25 cellular contexts compared by ENCODE assay signal in the genomic region with DNA sequence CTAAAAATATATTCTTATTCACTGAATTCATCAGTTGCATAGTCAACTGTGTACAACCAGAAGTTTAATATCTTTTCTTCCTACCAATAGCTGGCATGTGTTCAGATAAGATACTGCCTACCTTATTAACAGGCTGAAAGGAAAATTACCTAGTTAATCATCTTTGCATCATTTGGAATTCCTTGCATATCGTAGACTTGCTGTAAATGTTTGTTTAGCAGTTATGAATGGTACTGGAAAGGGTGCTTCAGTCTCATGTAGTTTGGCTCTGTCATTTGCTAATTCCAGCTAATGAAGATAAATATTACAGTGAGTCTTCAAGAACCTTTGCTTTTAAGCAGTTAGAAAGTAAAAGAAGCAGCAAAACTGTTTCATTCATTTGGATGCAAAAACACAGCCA.
"Had no signal": no experiment of that assay in that cellular context is flagged by ENCODE, and none has a peak within 500 bp of the region (broad histone marks: within the 10 kb centered on the region; RNA-seq: fewer than 3 reads in every experiment).

No MANE protein-coding gene starts in this region.

- H3K4me1 ChIP-seq: esophagus muscularis mucosa, gastroesophageal sphincter, pancreas, right lobe of liver, suprapubic skin had no signal

- H3K9me3 ChIP-seq: esophagus muscularis mucosa, gastroesophageal sphincter, heart left ventricle, neutrophil, right lobe of liver, suprapubic skin had no signal

- H3K27ac ChIP-seq: esophagus muscularis mucosa, gastroesophageal sphincter, heart left ventricle, neutrophil, pancreas, right lobe of liver, suprapubic skin had no signal

- H3K27me3 Mint-ChIP-seq: activated CD4-positive, alpha-beta T cell treated with anti-CD3 and anti-CD28 coated beads, Interleukin-2, amount 10 ng/mL, durations not matched to agents 24 days and 14 days; activated CD8-positive, alpha-beta T cell treated with anti-CD3 and anti-CD28 coated beads for 36 hours; activated naive CD8-positive, alpha-beta T cell treated with anti-CD3 and anti-CD28 coated beads, Interleukin-2, amount 10 ng/mL, durations not matched to agents 7 days and 5 days; activated T-helper 17 cell treated with anti-CD3 and anti-CD28 coated beads, Interleukin-2, amount 50 U/mL, for 72 hours; brain; naive thymus-derived CD8-positive, alpha-beta T cell; stimulated activated naive CD8-positive, alpha-beta T cell treated with anti-CD3 and anti-CD28 coated beads, Interleukin-15, Interleukin-2, amounts not matched to agents 100 ng/mL and 50 ng/mL, for 24 hours; type B pancreatic cell had no signal

- H3K4me3 Mint-ChIP-seq: activated CD4-positive, alpha-beta T cell treated with anti-CD3 and anti-CD28 coated beads, Interleukin-2, amount 10 ng/mL, durations not matched to agents 24 days and 14 days; activated CD8-positive, alpha-beta T cell treated with anti-CD3 and anti-CD28 coated beads for 36 hours; activated naive CD8-positive, alpha-beta T cell treated with anti-CD3 and anti-CD28 coated beads, Interleukin-2, amount 10 ng/mL, durations not matched to agents 7 days and 5 days; activated T-helper 17 cell treated with anti-CD3 and anti-CD28 coated beads, Interleukin-2, amount 50 U/mL, for 72 hours; brain; naive thymus-derived CD8-positive, alpha-beta T cell; stimulated activated naive CD8-positive, alpha-beta T cell treated with anti-CD3 and anti-CD28 coated beads, Interleukin-15, Interleukin-2, amounts not matched to agents 100 ng/mL and 50 ng/mL, for 24 hours; type B pancreatic cell had no signal

- H3K27ac Mint-ChIP-seq: activated CD4-positive, alpha-beta T cell treated with anti-CD3 and anti-CD28 coated beads, Interleukin-2, amount 10 ng/mL, durations not matched to agents 24 days and 14 days; activated CD8-positive, alpha-beta T cell treated with anti-CD3 and anti-CD28 coated beads for 36 hours; activated naive CD8-positive, alpha-beta T cell treated with anti-CD3 and anti-CD28 coated beads, Interleukin-2, amount 10 ng/mL, durations not matched to agents 7 days and 5 days; activated T-helper 17 cell treated with anti-CD3 and anti-CD28 coated beads, Interleukin-2, amount 50 U/mL, for 72 hours; stimulated activated naive CD8-positive, alpha-beta T cell treated with anti-CD3 and anti-CD28 coated beads, Interleukin-15, Interleukin-2, amounts not matched to agents 100 ng/mL and 50 ng/mL, for 24 hours; type B pancreatic cell had no signal

- H3K9me3 Mint-ChIP-seq: activated CD4-positive, alpha-beta T cell treated with anti-CD3 and anti-CD28 coated beads, Interleukin-2, amount 10 ng/mL, durations not matched to agents 24 days and 14 days; activated CD8-positive, alpha-beta T cell treated with anti-CD3 and anti-CD28 coated beads for 36 hours; activated naive CD8-positive, alpha-beta T cell treated with anti-CD3 and anti-CD28 coated beads, Interleukin-2, amount 10 ng/mL, durations not matched to agents 7 days and 5 days; activated T-helper 17 cell treated with anti-CD3 and anti-CD28 coated beads, Interleukin-2, amount 50 U/mL, for 72 hours; brain; naive thymus-derived CD8-positive, alpha-beta T cell; stimulated activated naive CD8-positive, alpha-beta T cell treated with anti-CD3 and anti-CD28 coated beads, Interleukin-15, Interleukin-2, amounts not matched to agents 100 ng/mL and 50 ng/mL, for 24 hours; type B pancreatic cell had no signal

- ATAC-seq: activated CD8-positive, alpha-beta T cell treated with anti-CD3 and anti-CD28 coated beads for 36 hours; activated T-helper 17 cell treated with anti-CD3 and anti-CD28 coated beads, Interleukin-2, amount 50 U/mL, for 72 hours; gastroesophageal sphincter; heart left ventricle; naive thymus-derived CD8-positive, alpha-beta T cell; pancreas; right lobe of liver had no signal

- H3K4me1 Mint-ChIP-seq: activated CD4-positive, alpha-beta T cell treated with anti-CD3 and anti-CD28 coated beads, Interleukin-2, amount 10 ng/mL, durations not matched to agents 24 days and 14 days; activated naive CD8-positive, alpha-beta T cell treated with anti-CD3 and anti-CD28 coated beads, Interleukin-2, amount 10 ng/mL, durations not matched to agents 7 days and 5 days had no signal

- FAIRE-seq: pancreas, small intestine had no signal

- DNase-seq: activated CD4-positive, alpha-beta T cell treated with anti-CD3 and anti-CD28 coated beads, Interleukin-2, amount 10 ng/mL, durations not matched to agents 24 days and 14 days; activated CD8-positive, alpha-beta T cell treated with anti-CD3 and anti-CD28 coated beads for 36 hours; activated naive CD4-positive, alpha-beta T cell; activated naive CD8-positive, alpha-beta T cell treated with anti-CD3 and anti-CD28 coated beads, Interleukin-2, amount 10 ng/mL, durations not matched to agents 7 days and 5 days; activated T-cell treated with anti-CD3 and anti-CD28 coated beads, Interleukin-2, amount 50 U/mL, for 1 hour; central memory CD4-positive, alpha-beta T cell; cortex of kidney; effector CD4-positive, alpha-beta T cell; heart left ventricle; mesenchymal stem cell; naive thymus-derived CD8-positive, alpha-beta T cell; pancreas; right lobe of liver; small intestine; stimulated activated CD4-positive, alpha-beta T cell treated with anti-CD3 and anti-CD28 coated beads, Interleukin-15, amount 100 ng/mL, for 24 hours; stimulated activated CD4-positive, alpha-beta T cell treated with anti-CD3 and anti-CD28 coated beads, Interleukin-2, amount 100 ng/mL, for 48 hours; T1000 had no signal

- H3K4me3 ChIP-seq: esophagus muscularis mucosa, gastroesophageal sphincter, heart left ventricle, pancreas, right lobe of liver, suprapubic skin had no signal
